In the genomic region with DNA sequence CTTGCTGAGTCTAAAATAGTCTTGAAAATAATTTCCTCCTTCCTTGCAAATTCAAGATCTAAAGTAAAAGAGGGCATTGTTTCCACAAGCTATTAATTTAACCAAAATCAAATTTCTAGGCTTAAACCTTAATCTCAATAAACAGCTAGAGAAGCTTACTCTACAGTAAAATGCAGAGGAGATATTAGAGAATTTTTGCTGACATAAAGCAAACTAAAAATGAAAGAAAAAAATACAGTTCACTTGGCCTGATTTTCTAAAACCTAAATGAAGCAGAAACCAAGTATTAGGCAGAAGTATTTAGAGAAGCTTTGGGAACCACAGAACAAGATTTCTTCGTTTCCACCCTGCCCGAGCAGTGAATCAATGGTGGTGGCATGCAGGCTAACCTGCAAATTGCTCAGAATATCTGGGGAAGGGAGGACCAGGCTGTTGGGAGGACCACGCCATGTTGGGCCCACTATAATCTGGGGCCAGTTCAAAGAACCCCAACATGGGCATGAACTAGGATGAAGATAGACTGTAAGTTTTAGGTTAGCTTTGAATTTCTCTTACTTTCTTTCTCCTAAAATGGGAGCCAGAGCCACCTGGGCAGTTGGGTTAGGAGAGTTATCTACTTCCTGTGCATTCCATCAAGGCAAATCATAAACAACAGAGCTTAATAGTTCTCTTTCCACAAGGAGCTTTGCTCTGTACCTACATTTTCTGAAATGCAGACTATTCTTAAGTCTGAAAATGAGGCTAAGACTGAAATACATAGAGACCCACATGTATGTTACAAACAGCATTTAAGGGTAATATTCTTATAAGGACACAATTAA, we compare ENCODE assay signal across 16 cellular contexts. TPM values are rescaled to one million over a fixed set of nuclear protein-coding genes. Genes with fewer than 3 reads are reported as not detected.
A peak's percentile ranks its signal among the peaks of the same experiment; 100 is the strongest.
DNase-seq lines count a peak whose midpoint lies in the region; ATAC-seq and TF ChIP-seq lines count a peak whose summit lies in the region.
"Had no signal": no experiment of that assay in that cellular context is flagged by ENCODE, and none has a peak within 500 bp of the region (broad histone marks: within the 10 kb centered on the region; RNA-seq: fewer than 3 reads in every experiment).

No MANE protein-coding gene starts in this region.

- no peak overlapping the region for H2BK5ac ChIP-seq in mesenchymal stem cell (ENCODE audit: low read depth, low read length, poor library complexity, severe bottlenecking)

- no peak overlapping the region for H2BK15ac ChIP-seq in mesenchymal stem cell (ENCODE audit: low read depth, poor library complexity, severe bottlenecking)

- TF ChIP-seq POLR2A in heart left ventricle (IDR thresholded peaks at IDR 0.05) = no peak

- no peak overlapping the region for H3K14ac ChIP-seq in mesenchymal stem cell (ENCODE audit: low read length in 2 of 2)

- H3K9me3 Mint-ChIP-seq in type B pancreatic cell = no peaks in the 10 kb centered on the region
- H3K9me3 Mint-ChIP-seq: activated naive CD8-positive, alpha-beta T cell treated with anti-CD3 and anti-CD28 coated beads, Interleukin-2, amount 10 ng/mL, durations not matched to agents 7 days and 5 days; H9; stimulated activated naive CD8-positive, alpha-beta T cell treated with anti-CD3 and anti-CD28 coated beads, Interleukin-15, amount 100 ng/mL, for 72 hours had no signal

- H3K9me3 ChIP-seq in heart left ventricle (no peaks in the 10 kb centered on the region), mesenchymal stem cell (ENCODE audit: control insufficient read depth, low read length) (no peaks in the 10 kb centered on the region)

- ATAC-seq in heart left ventricle (no peak), HG02938 (IDR thresholded peaks at IDR 0.05; ENCODE audit: unreplicated experiment) (no peak)

- peaks cover 58% of the 10 kb centered on the region for H3K4me1 Mint-ChIP-seq in type B pancreatic cell (ENCODE audit: unreplicated experiment)

- H3K4me1 ChIP-seq in heart left ventricle (peaks cover 0 to 77% (median 51%) of the 10 kb centered on the region in 12 donors), mesenchymal stem cell (ENCODE audit: control insufficient read depth, insufficient read depth, low read depth, low read length) (peaks cover 4% of the 10 kb centered on the region)

- H4K8ac ChIP-seq in mesenchymal stem cell (ENCODE audit: low read length) = no peak overlapping the region

- H2BK12ac ChIP-seq in mesenchymal stem cell (ENCODE audit: low read length in 2 of 2) = no peak overlapping the region

- 72 to 86% (median 81%) methylated on average over 3 of the region's 3 CpGs for WGBS in heart left ventricle, 4 donors
- 54% methylated on average over 3 of the region's 3 CpGs for WGBS in mesenchymal stem cell

- H3K4me3 ChIP-seq in heart left ventricle = peak overlapping the region in 9 of 12 donors; percentile 6 to 91 (median 12)
- H3K4me3 ChIP-seq in coronary artery = peak overlapping the region; percentile 5
- no peak overlapping the region for H3K4me3 ChIP-seq in mesenchymal stem cell (ENCODE audit: insufficient read depth in 1 of 2, low read depth in 1 of 2, low read length in 2 of 2)

- no peak overlapping the region for H3K9ac ChIP-seq in mesenchymal stem cell (ENCODE audit: low read length)

- H3K27ac Mint-ChIP-seq in type B pancreatic cell = peak overlapping the region; percentile 22
- H3K27ac Mint-ChIP-seq: activated naive CD8-positive, alpha-beta T cell treated with anti-CD3 and anti-CD28 coated beads, Interleukin-2, amount 10 ng/mL, durations not matched to agents 7 days and 5 days; stimulated activated naive CD8-positive, alpha-beta T cell treated with anti-CD3 and anti-CD28 coated beads, Interleukin-15, amount 100 ng/mL, for 72 hours had no signal

- H3K18ac ChIP-seq in mesenchymal stem cell (ENCODE audit: low read depth in 1 of 2, low read length in 2 of 2) = peak overlapping the region in 1 of 2 experiments; percentile 50

- DNase-seq in heart left ventricle = no peak
- no peak for DNase-seq in cardiac septum (ENCODE audit: low spot score)
- DNase-seq in coronary artery (ENCODE audit: low spot score) = no peak
- no peak for DNase-seq in mesenchymal stem cell
- DNase-seq in type B pancreatic cell (ENCODE audit: extremely low spot score, unreplicated experiment) = no peak
- no peak for DNase-seq in posterior vena cava (ENCODE audit: low spot score)
- DNase-seq in activated CD4-positive, alpha-beta T cell treated with anti-CD3 and anti-CD28 coated beads, Interleukin-2, amount 50 U/mL, for 48 hours = no peak
- DNase-seq: activated naive CD8-positive, alpha-beta T cell treated with anti-CD3 and anti-CD28 coated beads, Interleukin-2, amount 10 ng/mL, durations not matched to agents 7 days and 5 days; DND-41; erythroblast; H9; NCI-H2081 treated with DMSO at 0.1 percent for 48 hours; stimulated activated CD4-positive, alpha-beta T cell treated with anti-CD3 and anti-CD28 coated beads, Interleukin-4, amount 100 ng/mL, for 4 hours; stimulated activated naive CD8-positive, alpha-beta T cell treated with anti-CD3 and anti-CD28 coated beads, Interleukin-15, amount 100 ng/mL, for 72 hours had no signal

- H3K4ac ChIP-seq in mesenchymal stem cell (ENCODE audit: low read depth in 1 of 2, low read length in 2 of 2) = no peak overlapping the region

- H3K79me1 ChIP-seq in mesenchymal stem cell (replicated peaks; ENCODE audit: low read length, poor library complexity, severe bottlenecking) = no peaks in the 10 kb centered on the region

- peak overlapping the region; percentile 14 for H2AK5ac ChIP-seq in mesenchymal stem cell (ENCODE audit: low read length, severe bottlenecking)

- H2BK120ac ChIP-seq in mesenchymal stem cell (ENCODE audit: low read depth, low read length) = no peak overlapping the region

- peaks cover 0 to 29% (median 0%) of the 10 kb centered on the region in 9 donors for H3K27me3 ChIP-seq in heart left ventricle
- no peaks in the 10 kb centered on the region for H3K27me3 ChIP-seq in mesenchymal stem cell (ENCODE audit: control insufficient read depth in 1 of 2, insufficient read depth in 1 of 2, low read length in 2 of 2)

- H4K91ac ChIP-seq in mesenchymal stem cell (ENCODE audit: low read length) = no peak overlapping the region

- H3K27me3 Mint-ChIP-seq in type B pancreatic cell = peaks cover 37% of the 10 kb centered on the region

- H3K4me2 ChIP-seq in mesenchymal stem cell (ENCODE audit: low read length, poor library complexity, severe bottlenecking) = peak overlapping the region; percentile 26

- TF ChIP-seq CTCF in heart left ventricle (IDR thresholded peaks at IDR 0.05) (no peak), coronary artery (IDR thresholded peaks at IDR 0.05) (no peak), type B pancreatic cell (conservative IDR thresholded peaks at IDR 0.05) (no peak)

- H3K27ac ChIP-seq in heart left ventricle = peak overlapping the region in 10 of 12 donors; percentile 18 to 92 (median 87)
- H3K27ac ChIP-seq in coronary artery = peak overlapping the region in 1 of 2 donors; percentile 55
- peak overlapping the region; percentile 99 for H3K27ac ChIP-seq in mesenchymal stem cell (ENCODE audit: low read length, poor library complexity, severe bottlenecking)
- H3K27ac ChIP-seq: 22Rv1 had no signal

- peaks cover 0 to 33% (median 18%) of the 10 kb centered on the region in 9 donors for H3K36me3 ChIP-seq in heart left ventricle
- H3K36me3 ChIP-seq in mesenchymal stem cell (ENCODE audit: control insufficient read depth in 1 of 2, insufficient read depth in 2 of 2, low read depth in 1 of 2, low read length in 2 of 2) = peaks cover 14 to 60% of the 10 kb centered on the region in 2 experiments

- H2AFZ ChIP-seq in mesenchymal stem cell (ENCODE audit: low read depth, low read length) = no peak overlapping the region

- peak overlapping the region; percentile 67 for H3K4me3 Mint-ChIP-seq in type B pancreatic cell
- H3K4me3 Mint-ChIP-seq: activated naive CD8-positive, alpha-beta T cell treated with anti-CD3 and anti-CD28 coated beads, Interleukin-2, amount 10 ng/mL, durations not matched to agents 7 days and 5 days; H9; stimulated activated naive CD8-positive, alpha-beta T cell treated with anti-CD3 and anti-CD28 coated beads, Interleukin-15, amount 100 ng/mL, for 72 hours had no signal

- intact Hi-C loops in heart left ventricle (cut with DNase I) (loop anchor here in 1 of 10 donors (10.0 kb wide), 1 partner anchor 74 kb away; no protein-coding TSS in a partner anchor), cardiac septum (cut with DNase I) (no loop called here), posterior vena cava (cut with DNase I) (no loop called here)

- H3K36me3 Mint-ChIP-seq in type B pancreatic cell = peaks cover 31% of the 10 kb centered on the region
- H3K36me3 Mint-ChIP-seq: activated naive CD8-positive, alpha-beta T cell treated with anti-CD3 and anti-CD28 coated beads, Interleukin-2, amount 10 ng/mL, durations not matched to agents 7 days and 5 days had no signal

- no peak overlapping the region for H3K23ac ChIP-seq in mesenchymal stem cell (ENCODE audit: low read length in 2 of 2)

RNA-seq across cellular contexts. Expression of a gene that starts 4.1 kb away (rescaled TPM):
- total RNA-seq in heart left ventricle (100 to 1,000 TPM in 2 of 9 donors, 10 to 100 TPM in 7; 29.1 to 121 (median 58.0) TPM), cardiac septum (55.1 TPM), type B pancreatic cell (ENCODE audit: low replicate concordance) (141 and 226 TPM in 2 replicates), posterior vena cava (100 to 1,000 TPM; 109 to 176 TPM)
- 10 to 100 TPM; 51.6 to 53.2 TPM for polyA plus RNA-seq in heart left ventricle
- polyA plus RNA-seq in mesenchymal stem cell (2013, experiment 1 of 2) = 509 TPM
- 467 TPM for polyA plus RNA-seq in mesenchymal stem cell (2013, experiment 2 of 2)
- total RNA-seq: activated naive CD8-positive, alpha-beta T cell treated with anti-CD3 and anti-CD28 coated beads, Interleukin-2, amount 10 ng/mL, durations not matched to agents 7 days and 5 days had no signal

Comparison
In these comparisons a context has a peak if more than half of its experiments do, and no peak if none do; other contexts are left out.
1. H3K4me3 ChIP-seq: peak in heart left ventricle (9 of 12) and coronary artery (single experiment); none in mesenchymal stem cell (0 of 2).